Comparison of ENCODE assay signal across 1 cellular context in the genomic region with DNA sequence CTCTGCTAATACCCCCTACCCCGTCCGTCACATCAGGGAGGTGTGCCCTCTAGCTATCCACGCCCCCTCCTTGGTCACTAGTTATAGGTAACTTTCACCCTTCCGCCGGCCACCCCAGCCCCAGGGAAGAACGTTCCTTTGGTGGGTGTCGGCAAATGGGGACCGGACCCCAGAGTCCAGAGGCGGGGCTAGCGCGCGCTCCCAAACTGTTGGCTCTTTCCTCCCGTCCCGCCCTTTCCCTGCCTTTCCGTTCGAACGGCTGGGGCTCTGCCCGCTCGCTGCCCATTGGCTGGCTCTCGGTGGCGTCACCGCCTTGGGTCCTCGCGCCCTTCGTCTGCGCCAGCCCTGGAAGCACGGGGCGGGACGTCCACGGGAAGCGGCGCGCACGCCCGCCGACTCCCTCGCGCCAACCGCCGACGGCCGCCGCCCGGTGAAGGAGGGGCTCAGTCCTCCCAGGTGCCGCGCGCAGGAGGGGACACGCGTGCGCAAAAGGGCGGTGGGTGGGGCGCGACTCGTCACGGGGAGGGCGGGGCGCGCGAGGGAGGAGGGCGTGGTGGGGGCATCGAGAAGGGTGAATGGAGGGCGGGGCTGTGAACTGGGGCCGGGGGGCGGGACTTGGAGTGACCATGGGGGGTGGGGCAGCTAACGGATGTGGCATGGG.
TF ChIP-seq lines count a peak whose summit lies in the region.

No MANE protein-coding gene starts in this region.

TF ChIP-seq in K562, 482 proteins besides CTCF, POLR2A, EP300 and RAD21 (continued from another document and continues in another):
- TF ChIP-seq, protein P1, sequence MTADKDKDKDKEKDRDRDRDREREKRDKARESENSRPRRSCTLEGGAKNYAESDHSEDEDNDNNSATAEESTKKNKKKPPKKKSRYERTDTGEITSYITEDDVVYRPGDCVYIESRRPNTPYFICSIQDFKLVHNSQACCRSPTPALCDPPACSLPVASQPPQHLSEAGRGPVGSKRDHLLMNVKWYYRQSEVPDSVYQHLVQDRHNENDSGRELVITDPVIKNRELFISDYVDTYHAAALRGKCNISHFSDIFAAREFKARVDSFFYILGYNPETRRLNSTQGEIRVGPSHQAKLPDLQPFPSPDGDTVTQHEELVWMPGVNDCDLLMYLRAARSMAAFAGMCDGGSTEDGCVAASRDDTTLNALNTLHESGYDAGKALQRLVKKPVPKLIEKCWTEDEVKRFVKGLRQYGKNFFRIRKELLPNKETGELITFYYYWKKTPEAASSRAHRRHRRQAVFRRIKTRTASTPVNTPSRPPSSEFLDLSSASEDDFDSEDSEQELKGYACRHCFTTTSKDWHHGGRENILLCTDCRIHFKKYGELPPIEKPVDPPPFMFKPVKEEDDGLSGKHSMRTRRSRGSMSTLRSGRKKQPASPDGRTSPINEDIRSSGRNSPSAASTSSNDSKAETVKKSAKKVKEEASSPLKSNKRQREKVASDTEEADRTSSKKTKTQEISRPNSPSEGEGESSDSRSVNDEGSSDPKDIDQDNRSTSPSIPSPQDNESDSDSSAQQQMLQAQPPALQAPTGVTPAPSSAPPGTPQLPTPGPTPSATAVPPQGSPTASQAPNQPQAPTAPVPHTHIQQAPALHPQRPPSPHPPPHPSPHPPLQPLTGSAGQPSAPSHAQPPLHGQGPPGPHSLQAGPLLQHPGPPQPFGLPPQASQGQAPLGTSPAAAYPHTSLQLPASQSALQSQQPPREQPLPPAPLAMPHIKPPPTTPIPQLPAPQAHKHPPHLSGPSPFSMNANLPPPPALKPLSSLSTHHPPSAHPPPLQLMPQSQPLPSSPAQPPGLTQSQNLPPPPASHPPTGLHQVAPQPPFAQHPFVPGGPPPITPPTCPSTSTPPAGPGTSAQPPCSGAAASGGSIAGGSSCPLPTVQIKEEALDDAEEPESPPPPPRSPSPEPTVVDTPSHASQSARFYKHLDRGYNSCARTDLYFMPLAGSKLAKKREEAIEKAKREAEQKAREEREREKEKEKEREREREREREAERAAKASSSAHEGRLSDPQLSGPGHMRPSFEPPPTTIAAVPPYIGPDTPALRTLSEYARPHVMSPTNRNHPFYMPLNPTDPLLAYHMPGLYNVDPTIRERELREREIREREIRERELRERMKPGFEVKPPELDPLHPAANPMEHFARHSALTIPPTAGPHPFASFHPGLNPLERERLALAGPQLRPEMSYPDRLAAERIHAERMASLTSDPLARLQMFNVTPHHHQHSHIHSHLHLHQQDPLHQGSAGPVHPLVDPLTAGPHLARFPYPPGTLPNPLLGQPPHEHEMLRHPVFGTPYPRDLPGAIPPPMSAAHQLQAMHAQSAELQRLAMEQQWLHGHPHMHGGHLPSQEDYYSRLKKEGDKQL (CRISPR knock-in tag; IDR thresholded peaks at IDR 0.05; ENCODE audit: borderline replicate concordance): no peak
- TF ChIP-seq, protein P2, sequence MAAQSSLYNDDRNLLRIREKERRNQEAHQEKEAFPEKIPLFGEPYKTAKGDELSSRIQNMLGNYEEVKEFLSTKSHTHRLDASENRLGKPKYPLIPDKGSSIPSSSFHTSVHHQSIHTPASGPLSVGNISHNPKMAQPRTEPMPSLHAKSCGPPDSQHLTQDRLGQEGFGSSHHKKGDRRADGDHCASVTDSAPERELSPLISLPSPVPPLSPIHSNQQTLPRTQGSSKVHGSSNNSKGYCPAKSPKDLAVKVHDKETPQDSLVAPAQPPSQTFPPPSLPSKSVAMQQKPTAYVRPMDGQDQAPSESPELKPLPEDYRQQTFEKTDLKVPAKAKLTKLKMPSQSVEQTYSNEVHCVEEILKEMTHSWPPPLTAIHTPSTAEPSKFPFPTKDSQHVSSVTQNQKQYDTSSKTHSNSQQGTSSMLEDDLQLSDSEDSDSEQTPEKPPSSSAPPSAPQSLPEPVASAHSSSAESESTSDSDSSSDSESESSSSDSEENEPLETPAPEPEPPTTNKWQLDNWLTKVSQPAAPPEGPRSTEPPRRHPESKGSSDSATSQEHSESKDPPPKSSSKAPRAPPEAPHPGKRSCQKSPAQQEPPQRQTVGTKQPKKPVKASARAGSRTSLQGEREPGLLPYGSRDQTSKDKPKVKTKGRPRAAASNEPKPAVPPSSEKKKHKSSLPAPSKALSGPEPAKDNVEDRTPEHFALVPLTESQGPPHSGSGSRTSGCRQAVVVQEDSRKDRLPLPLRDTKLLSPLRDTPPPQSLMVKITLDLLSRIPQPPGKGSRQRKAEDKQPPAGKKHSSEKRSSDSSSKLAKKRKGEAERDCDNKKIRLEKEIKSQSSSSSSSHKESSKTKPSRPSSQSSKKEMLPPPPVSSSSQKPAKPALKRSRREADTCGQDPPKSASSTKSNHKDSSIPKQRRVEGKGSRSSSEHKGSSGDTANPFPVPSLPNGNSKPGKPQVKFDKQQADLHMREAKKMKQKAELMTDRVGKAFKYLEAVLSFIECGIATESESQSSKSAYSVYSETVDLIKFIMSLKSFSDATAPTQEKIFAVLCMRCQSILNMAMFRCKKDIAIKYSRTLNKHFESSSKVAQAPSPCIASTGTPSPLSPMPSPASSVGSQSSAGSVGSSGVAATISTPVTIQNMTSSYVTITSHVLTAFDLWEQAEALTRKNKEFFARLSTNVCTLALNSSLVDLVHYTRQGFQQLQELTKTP (IDR thresholded peaks at IDR 0.05; ENCODE audit: low read depth in 1 of 2, partially characterized antibody in 2 of 2): peak in 1 of 2 experiments; percentile 48
- TF ChIP-seq ZNF41 (CRISPR knock-in tag; conservative IDR thresholded peaks at IDR 0.05): no peak
- no peak for TF ChIP-seq MEF2A (IDR thresholded peaks at IDR 0.05; ENCODE audit: control insufficient read depth, low read depth, low read length)
- TF ChIP-seq ZBTB17 (CRISPR knock-in tag; IDR thresholded peaks at IDR 0.05): peak; percentile 88
- TF ChIP-seq ZNF436 (CRISPR knock-in tag; IDR thresholded peaks at IDR 0.05): no peak
- peak; percentile 26; the same call in 1 of the 2 replicates for TF ChIP-seq PHF8 (IDR thresholded peaks at IDR 0.05; ENCODE audit: borderline replicate concordance, low read length)
- TF ChIP-seq E2F3 (CRISPR knock-in tag; IDR thresholded peaks at IDR 0.05): peak; percentile 96
- TF ChIP-seq, protein P3, sequence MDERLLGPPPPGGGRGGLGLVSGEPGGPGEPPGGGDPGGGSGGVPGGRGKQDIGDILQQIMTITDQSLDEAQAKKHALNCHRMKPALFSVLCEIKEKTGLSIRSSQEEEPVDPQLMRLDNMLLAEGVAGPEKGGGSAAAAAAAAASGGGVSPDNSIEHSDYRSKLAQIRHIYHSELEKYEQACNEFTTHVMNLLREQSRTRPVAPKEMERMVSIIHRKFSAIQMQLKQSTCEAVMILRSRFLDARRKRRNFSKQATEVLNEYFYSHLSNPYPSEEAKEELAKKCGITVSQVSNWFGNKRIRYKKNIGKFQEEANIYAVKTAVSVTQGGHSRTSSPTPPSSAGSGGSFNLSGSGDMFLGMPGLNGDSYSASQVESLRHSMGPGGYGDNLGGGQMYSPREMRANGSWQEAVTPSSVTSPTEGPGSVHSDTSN (CRISPR knock-in tag; IDR thresholded peaks at IDR 0.05; ENCODE audit: low read depth): no peak
- TF ChIP-seq, protein P3 (tag; conservative IDR thresholded peaks at IDR 0.05; ENCODE audit: low read depth): no peak
- TF ChIP-seq RAD51 (IDR thresholded peaks at IDR 0.05; ENCODE audit: borderline replicate concordance, low read depth): no peak
- peak; percentile 86 for TF ChIP-seq RBM25 (IDR thresholded peaks at IDR 0.05; ENCODE audit: low read depth, low read length, severe bottlenecking)
- no peak for TF ChIP-seq TCFL5 (CRISPR knock-in tag; conservative IDR thresholded peaks at IDR 0.05)
- TF ChIP-seq, protein P4, sequence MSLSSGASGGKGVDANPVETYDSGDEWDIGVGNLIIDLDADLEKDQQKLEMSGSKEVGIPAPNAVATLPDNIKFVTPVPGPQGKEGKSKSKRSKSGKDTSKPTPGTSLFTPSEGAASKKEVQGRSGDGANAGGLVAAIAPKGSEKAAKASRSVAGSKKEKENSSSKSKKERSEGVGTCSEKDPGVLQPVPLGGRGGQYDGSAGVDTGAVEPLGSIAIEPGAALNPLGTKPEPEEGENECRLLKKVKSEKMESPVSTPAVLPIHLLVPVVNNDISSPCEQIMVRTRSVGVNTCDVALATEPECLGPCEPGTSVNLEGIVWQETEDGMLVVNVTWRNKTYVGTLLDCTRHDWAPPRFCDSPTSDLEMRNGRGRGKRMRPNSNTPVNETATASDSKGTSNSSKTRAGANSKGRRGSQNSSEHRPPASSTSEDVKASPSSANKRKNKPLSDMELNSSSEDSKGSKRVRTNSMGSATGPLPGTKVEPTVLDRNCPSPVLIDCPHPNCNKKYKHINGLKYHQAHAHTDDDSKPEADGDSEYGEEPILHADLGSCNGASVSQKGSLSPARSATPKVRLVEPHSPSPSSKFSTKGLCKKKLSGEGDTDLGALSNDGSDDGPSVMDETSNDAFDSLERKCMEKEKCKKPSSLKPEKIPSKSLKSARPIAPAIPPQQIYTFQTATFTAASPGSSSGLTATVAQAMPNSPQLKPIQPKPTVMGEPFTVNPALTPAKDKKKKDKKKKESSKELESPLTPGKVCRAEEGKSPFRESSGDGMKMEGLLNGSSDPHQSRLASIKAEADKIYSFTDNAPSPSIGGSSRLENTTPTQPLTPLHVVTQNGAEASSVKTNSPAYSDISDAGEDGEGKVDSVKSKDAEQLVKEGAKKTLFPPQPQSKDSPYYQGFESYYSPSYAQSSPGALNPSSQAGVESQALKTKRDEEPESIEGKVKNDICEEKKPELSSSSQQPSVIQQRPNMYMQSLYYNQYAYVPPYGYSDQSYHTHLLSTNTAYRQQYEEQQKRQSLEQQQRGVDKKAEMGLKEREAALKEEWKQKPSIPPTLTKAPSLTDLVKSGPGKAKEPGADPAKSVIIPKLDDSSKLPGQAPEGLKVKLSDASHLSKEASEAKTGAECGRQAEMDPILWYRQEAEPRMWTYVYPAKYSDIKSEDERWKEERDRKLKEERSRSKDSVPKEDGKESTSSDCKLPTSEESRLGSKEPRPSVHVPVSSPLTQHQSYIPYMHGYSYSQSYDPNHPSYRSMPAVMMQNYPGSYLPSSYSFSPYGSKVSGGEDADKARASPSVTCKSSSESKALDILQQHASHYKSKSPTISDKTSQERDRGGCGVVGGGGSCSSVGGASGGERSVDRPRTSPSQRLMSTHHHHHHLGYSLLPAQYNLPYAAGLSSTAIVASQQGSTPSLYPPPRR (CRISPR knock-in tag; IDR thresholded peaks at IDR 0.05; ENCODE audit: borderline replicate concordance): no peak
- peak; percentile 69 for TF ChIP-seq TAF1 (IDR thresholded peaks at IDR 0.05; ENCODE audit: control insufficient read depth, extremely low read depth, insufficient read depth, low read length, severe bottlenecking)
- TF ChIP-seq ZNF24 (IDR thresholded peaks at IDR 0.05): no peak
- TF ChIP-seq, protein P5, sequence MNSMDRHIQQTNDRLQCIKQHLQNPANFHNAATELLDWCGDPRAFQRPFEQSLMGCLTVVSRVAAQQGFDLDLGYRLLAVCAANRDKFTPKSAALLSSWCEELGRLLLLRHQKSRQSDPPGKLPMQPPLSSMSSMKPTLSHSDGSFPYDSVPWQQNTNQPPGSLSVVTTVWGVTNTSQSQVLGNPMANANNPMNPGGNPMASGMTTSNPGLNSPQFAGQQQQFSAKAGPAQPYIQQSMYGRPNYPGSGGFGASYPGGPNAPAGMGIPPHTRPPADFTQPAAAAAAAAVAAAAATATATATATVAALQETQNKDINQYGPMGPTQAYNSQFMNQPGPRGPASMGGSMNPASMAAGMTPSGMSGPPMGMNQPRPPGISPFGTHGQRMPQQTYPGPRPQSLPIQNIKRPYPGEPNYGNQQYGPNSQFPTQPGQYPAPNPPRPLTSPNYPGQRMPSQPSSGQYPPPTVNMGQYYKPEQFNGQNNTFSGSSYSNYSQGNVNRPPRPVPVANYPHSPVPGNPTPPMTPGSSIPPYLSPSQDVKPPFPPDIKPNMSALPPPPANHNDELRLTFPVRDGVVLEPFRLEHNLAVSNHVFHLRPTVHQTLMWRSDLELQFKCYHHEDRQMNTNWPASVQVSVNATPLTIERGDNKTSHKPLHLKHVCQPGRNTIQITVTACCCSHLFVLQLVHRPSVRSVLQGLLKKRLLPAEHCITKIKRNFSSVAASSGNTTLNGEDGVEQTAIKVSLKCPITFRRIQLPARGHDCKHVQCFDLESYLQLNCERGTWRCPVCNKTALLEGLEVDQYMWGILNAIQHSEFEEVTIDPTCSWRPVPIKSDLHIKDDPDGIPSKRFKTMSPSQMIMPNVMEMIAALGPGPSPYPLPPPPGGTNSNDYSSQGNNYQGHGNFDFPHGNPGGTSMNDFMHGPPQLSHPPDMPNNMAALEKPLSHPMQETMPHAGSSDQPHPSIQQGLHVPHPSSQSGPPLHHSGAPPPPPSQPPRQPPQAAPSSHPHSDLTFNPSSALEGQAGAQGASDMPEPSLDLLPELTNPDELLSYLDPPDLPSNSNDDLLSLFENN (IDR thresholded peaks at IDR 0.05; ENCODE audit: low read depth in 2 of 2, low read length in 2 of 2): no peak
- no peak for TF ChIP-seq FOXJ3 (CRISPR knock-in tag; IDR thresholded peaks at IDR 0.05)
- TF ChIP-seq ETV6 (IDR thresholded peaks at IDR 0.05; ENCODE audit: borderline replicate concordance in 1 of 2, low read depth in 2 of 2, low read length in 1 of 2): no peak
- no peak for TF ChIP-seq ETV6 (CRISPR knock-in tag; IDR thresholded peaks at IDR 0.05; ENCODE audit: borderline replicate concordance)
- no peak for TF ChIP-seq EHMT2 (IDR thresholded peaks at IDR 0.05)
- TF ChIP-seq HIVEP1 (CRISPR knock-in tag; IDR thresholded peaks at IDR 0.05): no peak
- peak; percentile 68; the same call in 1 of the 2 replicates for TF ChIP-seq LCOR (CRISPR knock-in tag; IDR thresholded peaks at IDR 0.05)
- TF ChIP-seq NR3C1 (CRISPR knock-in tag; IDR thresholded peaks at IDR 0.05): no peak
- TF ChIP-seq, protein P6, sequence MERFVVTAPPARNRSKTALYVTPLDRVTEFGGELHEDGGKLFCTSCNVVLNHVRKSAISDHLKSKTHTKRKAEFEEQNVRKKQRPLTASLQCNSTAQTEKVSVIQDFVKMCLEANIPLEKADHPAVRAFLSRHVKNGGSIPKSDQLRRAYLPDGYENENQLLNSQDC (CRISPR knock-in tag; IDR thresholded peaks at IDR 0.05): no peak
- TF ChIP-seq SMARCA5 (IDR thresholded peaks at IDR 0.05): no peak
- TF ChIP-seq CHD4 (IDR thresholded peaks at IDR 0.05; ENCODE audit: insufficient read depth, insufficient replicate concordance, low read depth, low read length, poor library complexity, severe bottlenecking): no peak
- TF ChIP-seq ELF1 (tag; IDR thresholded peaks at IDR 0.05): no peak
- TF ChIP-seq, protein P7, sequence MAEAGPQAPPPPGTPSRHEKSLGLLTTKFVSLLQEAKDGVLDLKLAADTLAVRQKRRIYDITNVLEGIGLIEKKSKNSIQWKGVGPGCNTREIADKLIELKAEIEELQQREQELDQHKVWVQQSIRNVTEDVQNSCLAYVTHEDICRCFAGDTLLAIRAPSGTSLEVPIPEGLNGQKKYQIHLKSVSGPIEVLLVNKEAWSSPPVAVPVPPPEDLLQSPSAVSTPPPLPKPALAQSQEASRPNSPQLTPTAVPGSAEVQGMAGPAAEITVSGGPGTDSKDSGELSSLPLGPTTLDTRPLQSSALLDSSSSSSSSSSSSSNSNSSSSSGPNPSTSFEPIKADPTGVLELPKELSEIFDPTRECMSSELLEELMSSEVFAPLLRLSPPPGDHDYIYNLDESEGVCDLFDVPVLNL (CRISPR knock-in tag; IDR thresholded peaks at IDR 0.05; ENCODE audit: low read depth): peak; percentile 96
- TF ChIP-seq ZKSCAN3 (CRISPR knock-in tag; IDR thresholded peaks at IDR 0.05): no peak
- TF ChIP-seq FOXA3 (CRISPR knock-in tag; conservative IDR thresholded peaks at IDR 0.05 in 1 of 2, IDR thresholded peaks at IDR 0.05 in 1 of 2): no peak
